ENCODE assay signal across 18 cellular contexts in the genomic region with DNA sequence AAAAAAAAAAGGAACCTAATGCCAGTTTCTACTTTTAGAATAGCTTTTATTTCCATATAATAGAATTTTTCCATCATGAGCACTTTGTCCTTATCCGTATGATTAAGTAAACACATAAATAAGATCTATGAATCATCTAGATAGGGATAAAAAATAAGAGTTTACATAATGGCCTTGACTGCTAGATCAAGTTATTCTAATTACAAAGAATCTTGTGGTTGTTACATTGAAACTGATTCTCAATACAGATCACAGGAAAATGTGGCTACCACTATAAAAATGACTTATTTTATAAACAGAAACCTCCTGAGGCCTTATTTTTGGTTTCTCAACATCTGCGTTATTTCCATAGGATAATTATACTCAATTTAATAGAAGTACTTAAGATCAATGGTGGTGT. TPM values are rescaled to one million over a fixed set of nuclear protein-coding genes. Genes with fewer than 3 reads are reported as not detected.
A peak's percentile ranks its signal among the peaks of the same experiment; 100 is the strongest.
DNase-seq lines count a peak whose midpoint lies in the region; ATAC-seq and TF ChIP-seq lines count a peak whose summit lies in the region.
"Had no signal": no experiment of that assay in that cellular context is flagged by ENCODE, and none has a peak within 500 bp of the region (broad histone marks: within the 10 kb centered on the region; RNA-seq: fewer than 3 reads in every experiment).

No MANE protein-coding gene starts in this region.

- H3K9me3 ChIP-seq in adrenal gland (replicated peaks in 1 of 3): no peaks in the 10 kb centered on the region
- H3K9me3 ChIP-seq: BLaER1 treated with 17β-estradiol and CSF1 and Interleukin-3, amounts not matched to agents 10 nM and 100 nM had no signal

- intact Hi-C loops in adrenal gland (cut with DNase I): no loop called here

- DNase-seq in EH (ENCODE audit: low read depth) (peak; percentile 33), M059J (ENCODE audit: low read depth) (peak; percentile 52), adrenal gland (no peak), foreskin melanocyte (peak; percentile 2), OCI-M2 (lab: John Stamatoyannopoulos, UW; ENCODE audit: unreplicated experiment) (no peak), NCI-H2081 treated with DMSO at 0.1 percent for 48 hours (lab: John Stamatoyannopoulos, UW) (no peak)
- no peak for DNase-seq in activated CD4-positive, CD25-positive, alpha-beta regulatory T cell treated with anti-CD3 and anti-CD28 coated beads, Interleukin-2, amount 50 U/mL, for 72 hours
- DNase-seq: 8988T; CD8-positive, alpha-beta T cell; DMS 273 treated with DMSO at 0.1 percent for 48 hours; DMS53; DND-41; GM23248; HFFc6 had no signal

- peaks cover 0 to 4% of the 10 kb centered on the region in 2 donors for H3K36me3 ChIP-seq in adrenal gland (replicated peaks in 1 of 2)

- 55 to 59% (median 57%) methylated on average over 2 of the region's 2 CpGs for WGBS in adrenal gland, 4 donors

- H3K4me1 ChIP-seq in adrenal gland (replicated peaks in 1 of 2): peaks cover 11 to 26% of the 10 kb centered on the region in 2 donors

- no peak for TF ChIP-seq CTCF in adrenal gland (IDR thresholded peaks at IDR 0.05)

- ATAC-seq in GM21786 (IDR thresholded peaks at IDR 0.05; ENCODE audit: unreplicated experiment): no peak
- ATAC-seq: CD8-positive, alpha-beta T cell; HCT116; HepG2 had no signal

- peak overlapping the region; percentile 24 to 73 (median 47) for H3K27ac ChIP-seq in adrenal gland
- H3K27ac ChIP-seq: BLaER1 treated with 17β-estradiol and CSF1 and Interleukin-3, amounts not matched to agents 10 nM and 100 nM; GM23248 had no signal

- H3K27me3 ChIP-seq in adrenal gland: no peaks in the 10 kb centered on the region
- H3K27me3 ChIP-seq: BLaER1 treated with 17β-estradiol and CSF1 and Interleukin-3, amounts not matched to agents 10 nM and 100 nM had no signal

- H3K4me3 ChIP-seq in adrenal gland: no peak overlapping the region
- H3K4me3 ChIP-seq: BLaER1 treated with 17β-estradiol and CSF1 and Interleukin-3, amounts not matched to agents 10 nM and 100 nM; GM23248 had no signal

- no peak for TF ChIP-seq POLR2A in adrenal gland (IDR thresholded peaks at IDR 0.05)

RNA-seq across cellular contexts. Expression of a gene that starts 34.4 kb away (rescaled TPM):
- total RNA-seq in M059J (2014; rRNA removed; shearing (Covaris generic)): 249 and 426 TPM in 2 replicates
- 100 to 1,000 TPM in 7 of 8 donors, 10 to 100 TPM in 1; 84.0 to 190 (median 118) TPM for total RNA-seq in adrenal gland
- polyA plus RNA-seq in adrenal gland: 100 to 1,000 TPM in 2 of 3 donors, 10 to 100 TPM in 1; 96.8 to 297 (median 177) TPM

RNA-seq across cellular contexts. Expression of a gene that starts 35.5 kb away (rescaled TPM):
- 26.3 and 63.3 TPM in 2 replicates for total RNA-seq in M059J (2014; rRNA removed; shearing (Covaris generic))
- total RNA-seq in adrenal gland: 10 to 100 TPM; 19.8 to 89.8 (median 38.1) TPM
- polyA plus RNA-seq in adrenal gland: 100 to 1,000 TPM in 2 of 3 donors, 10 to 100 TPM in 1; 33.5 to 300 (median 122) TPM

Comparison
In these comparisons a context has a peak if more than half of its experiments do, and no peak if none do; other contexts are left out.
1. DNase-seq: peak in EH (single experiment), M059J (single experiment) and foreskin melanocyte (single experiment); none in adrenal gland (0 of 7), OCI-M2 (single experiment), NCI-H2081 treated with DMSO at 0.1 percent for 48 hours (single experiment) and activated CD4-positive, CD25-positive, alpha-beta regulatory T cell treated with anti-CD3 and anti-CD28 coated beads, Interleukin-2, amount 50 U/mL, for 72 hours (single experiment).